Comparison of ENCODE assay signal across 8 cellular contexts in genomic region chr22:37431811-37432707, GRCh38. TPM values are rescaled to one million over a fixed set of nuclear protein-coding genes. Genes with fewer than 3 reads are reported as not detected.
A peak's percentile ranks its signal among the peaks of the same experiment; 100 is the strongest.
DNase-seq lines count a peak whose midpoint lies in the region; ATAC-seq and TF ChIP-seq lines count a peak whose summit lies in the region.

No MANE protein-coding gene starts in this region.

- no peak for ATAC-seq in GM21447 (IDR thresholded peaks at IDR 0.05; ENCODE audit: unreplicated experiment)

- peak; percentile 72 for DNase-seq in activated effector memory CD4-positive, alpha-beta T cell treated with anti-CD3 and anti-CD28 coated beads, Interleukin-2, amount 50 U/mL, for 16 hours
- DNase-seq in activated effector memory CD4-positive, alpha-beta T cell treated with Interleukin-2 at 50 U/mL for 16 hours = no peak
- DNase-seq in SK-MEL-5 (ENCODE audit: low read depth, low spot score) (peak; percentile 44), epithelial cell of prostate (ENCODE audit: low read depth, low spot score) (peak; percentile 94), erythroblast (lab: John Stamatoyannopoulos, UW) (no peak), NCI-H1417 treated with DMSO at 0.1 percent for 48 hours (lab: John Stamatoyannopoulos, UW) (no peak)
- DNase-seq in stimulated activated CD8-positive, alpha-beta memory T cell treated with anti-CD3 and anti-CD28 coated beads, Interleukin-7, amount 100 ng/mL, for 4 hours (ENCODE audit: low read depth in 2 of 2) = peak; percentile 2 to 21

- in situ Hi-C loops in SK-MEL-5 (cut with HindIII; ENCODE audit: low pct_unique_long_range_greater_than_20kb, low sequenced_read_pairs) = no loop called here

- peak overlapping the region; percentile 91 for H3K27ac ChIP-seq in epithelial cell of prostate

- TF ChIP-seq POLR2A in erythroblast (IDR thresholded peaks at IDR 0.05; ENCODE audit: low read length) = no peak

RNA-seq across cellular contexts. Expression of gene ELFN2, which starts 4.8 kb away (rescaled TPM):
- total RNA-seq in SK-MEL-5 (2014; rRNA removed; shearing (Covaris generic)) = 0.34 and 0.40 TPM in 2 replicates
- polyA plus RNA-seq in SK-MEL-5 (2015; cell fraction: cytosol; rRNA removed) = 0.25 and 0.47 TPM in 2 replicates
- polyA plus RNA-seq in SK-MEL-5 (2015; cell fraction: nucleus; rRNA removed) = 0.19 and 0.76 TPM in 2 replicates

RNA-seq across cellular contexts. Expression of gene MFNG, which starts 54.1 kb away (rescaled TPM):
- 0.37 TPM in 1 of 2 replicates, not detected in the other for total RNA-seq in SK-MEL-5 (2014; rRNA removed; shearing (Covaris generic))
- not detected in 2 replicates for polyA plus RNA-seq in SK-MEL-5 (2015; cell fraction: cytosol; rRNA removed)
- 1.6 TPM in 1 of 2 replicates, not detected in the other for polyA plus RNA-seq in SK-MEL-5 (2015; cell fraction: nucleus; rRNA removed)

Comparison
In these comparisons a context has a peak if more than half of its experiments do, and no peak if none do; other contexts are left out.
1. DNase-seq: peak in activated effector memory CD4-positive, alpha-beta T cell treated with anti-CD3 and anti-CD28 coated beads, Interleukin-2, amount 50 U/mL, for 16 hours (single experiment), SK-MEL-5 (single experiment), epithelial cell of prostate (single experiment) and stimulated activated CD8-positive, alpha-beta memory T cell treated with anti-CD3 and anti-CD28 coated beads, Interleukin-7, amount 100 ng/mL, for 4 hours (2 of 2); none in activated effector memory CD4-positive, alpha-beta T cell treated with Interleukin-2 at 50 U/mL for 16 hours (single experiment), erythroblast (0 of 2) and NCI-H1417 treated with DMSO at 0.1 percent for 48 hours (single experiment).